ENCODE assay signal across 1 cellular context in the genomic region with DNA sequence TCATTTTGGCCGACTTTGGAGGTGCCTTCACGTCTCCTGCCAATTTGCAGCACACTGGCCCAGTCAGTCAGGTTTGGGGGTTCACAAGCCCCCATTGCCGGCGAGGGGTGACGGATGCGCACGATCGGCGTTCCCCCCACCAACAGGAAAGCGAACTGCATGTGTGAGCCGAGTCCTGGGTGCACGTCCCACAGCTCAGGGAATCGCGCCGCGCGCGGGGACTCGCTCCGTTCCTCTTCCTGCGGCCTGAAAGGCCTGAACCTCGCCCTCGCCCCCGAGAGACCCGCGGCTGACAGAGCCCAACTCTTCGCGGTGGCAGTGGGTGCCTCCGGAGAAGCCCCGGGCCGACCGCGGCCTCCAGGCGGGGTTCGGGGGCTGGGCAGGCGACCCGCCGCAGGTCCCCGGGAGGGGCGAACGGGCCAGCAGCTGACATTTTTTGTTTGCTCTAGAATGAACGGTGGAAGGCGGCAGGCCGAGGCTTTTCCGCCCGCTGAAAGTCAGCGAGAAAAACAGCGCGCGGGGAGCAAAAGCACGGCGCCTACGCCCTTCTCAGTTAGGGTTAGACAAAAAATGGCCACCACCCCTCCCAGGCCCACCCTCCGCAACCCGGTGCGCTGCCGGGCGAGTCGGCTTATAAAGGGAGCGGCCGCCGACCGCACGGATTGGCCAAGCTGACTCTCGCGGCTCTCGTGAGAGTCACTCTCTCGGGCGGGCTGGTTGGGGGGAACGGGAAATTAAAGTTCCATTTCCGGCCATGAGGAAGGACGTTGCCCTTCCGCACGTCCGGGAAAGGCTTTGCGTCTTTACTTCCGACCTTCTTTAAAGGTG.
A peak's percentile ranks its signal among the peaks of the same experiment; 100 is the strongest.
TF ChIP-seq lines count a peak whose summit lies in the region.

A gene (minus strand): TSS at position 608 of the 828 bp plus-strand sequence.

TF ChIP-seq in liver, 16 proteins besides CTCF, POLR2A, EP300 and RAD21 (continued from another document):
- TF ChIP-seq, protein P1, sequence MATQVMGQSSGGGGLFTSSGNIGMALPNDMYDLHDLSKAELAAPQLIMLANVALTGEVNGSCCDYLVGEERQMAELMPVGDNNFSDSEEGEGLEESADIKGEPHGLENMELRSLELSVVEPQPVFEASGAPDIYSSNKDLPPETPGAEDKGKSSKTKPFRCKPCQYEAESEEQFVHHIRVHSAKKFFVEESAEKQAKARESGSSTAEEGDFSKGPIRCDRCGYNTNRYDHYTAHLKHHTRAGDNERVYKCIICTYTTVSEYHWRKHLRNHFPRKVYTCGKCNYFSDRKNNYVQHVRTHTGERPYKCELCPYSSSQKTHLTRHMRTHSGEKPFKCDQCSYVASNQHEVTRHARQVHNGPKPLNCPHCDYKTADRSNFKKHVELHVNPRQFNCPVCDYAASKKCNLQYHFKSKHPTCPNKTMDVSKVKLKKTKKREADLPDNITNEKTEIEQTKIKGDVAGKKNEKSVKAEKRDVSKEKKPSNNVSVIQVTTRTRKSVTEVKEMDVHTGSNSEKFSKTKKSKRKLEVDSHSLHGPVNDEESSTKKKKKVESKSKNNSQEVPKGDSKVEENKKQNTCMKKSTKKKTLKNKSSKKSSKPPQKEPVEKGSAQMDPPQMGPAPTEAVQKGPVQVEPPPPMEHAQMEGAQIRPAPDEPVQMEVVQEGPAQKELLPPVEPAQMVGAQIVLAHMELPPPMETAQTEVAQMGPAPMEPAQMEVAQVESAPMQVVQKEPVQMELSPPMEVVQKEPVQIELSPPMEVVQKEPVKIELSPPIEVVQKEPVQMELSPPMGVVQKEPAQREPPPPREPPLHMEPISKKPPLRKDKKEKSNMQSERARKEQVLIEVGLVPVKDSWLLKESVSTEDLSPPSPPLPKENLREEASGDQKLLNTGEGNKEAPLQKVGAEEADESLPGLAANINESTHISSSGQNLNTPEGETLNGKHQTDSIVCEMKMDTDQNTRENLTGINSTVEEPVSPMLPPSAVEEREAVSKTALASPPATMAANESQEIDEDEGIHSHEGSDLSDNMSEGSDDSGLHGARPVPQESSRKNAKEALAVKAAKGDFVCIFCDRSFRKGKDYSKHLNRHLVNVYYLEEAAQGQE (IDR thresholded peaks at IDR 0.05): peak; percentile 65
- TF ChIP-seq TAF1 (conservative IDR thresholded peaks at IDR 0.05): peak; percentile 88
- peak; percentile 24 to 52 for TF ChIP-seq HNF4A (conservative IDR thresholded peaks at IDR 0.05)
- TF ChIP-seq SP1 (IDR thresholded peaks at IDR 0.05): peak; percentile 79
- peak; percentile 12 to 64 for TF ChIP-seq JUND (IDR thresholded peaks at IDR 0.05)
TF ChIP-seq in liver: peak in this region for 12.
